1 cellular context compared by ENCODE assay signal in genomic region chr15:73017987-73018386, GRCh38.
TF ChIP-seq lines count a peak whose summit lies in the region.

No MANE protein-coding gene starts in this region.

TF ChIP-seq in GM23338, 12 proteins besides CTCF, POLR2A, EP300 and RAD21 (continued from another document):
- TF ChIP-seq REST (IDR thresholded peaks at IDR 0.05; ENCODE audit: unreplicated experiment) (no peak), CREB1 (CRISPR knock-in tag; IDR thresholded peaks at IDR 0.05; ENCODE audit: low read depth) (no peak), JUNB (IDR thresholded peaks at IDR 0.05; ENCODE audit: unreplicated experiment) (no peak)
TF ChIP-seq in GM23338: peak in this region for 0.
